ENCODE assay signal across 1 cellular context in genomic region chr11:67445515-67445914, GRCh38.
TF ChIP-seq lines count a peak whose summit lies in the region.

No MANE protein-coding gene starts in this region.

TF ChIP-seq in K562, 482 proteins besides CTCF, POLR2A, EP300 and RAD21:
- peak; percentile 88 for TF ChIP-seq ZNF121 (CRISPR knock-in tag; conservative IDR thresholded peaks at IDR 0.05)
- no peak for TF ChIP-seq POLR2AphosphoS2 (IDR thresholded peaks at IDR 0.05; ENCODE audit: low read length)
